In genomic region chr3:12046406-12046805, GRCh38 we compare ENCODE assay signal across 10 cellular contexts. TPM values are rescaled to one million over a fixed set of nuclear protein-coding genes. Genes with fewer than 3 reads are reported as not detected.
DNase-seq lines count a peak whose midpoint lies in the region; ATAC-seq and TF ChIP-seq lines count a peak whose summit lies in the region.
"Had no signal": no experiment of that assay in that cellular context is flagged by ENCODE, and none has a peak within 500 bp of the region (broad histone marks: within the 10 kb centered on the region; RNA-seq: fewer than 3 reads in every experiment).

No MANE protein-coding gene starts in this region.

- DNase-seq in AG04450 (ENCODE audit: low read depth, low spot score) (no peak), HAP-1 (ENCODE audit: low spot score in 2 of 2) (peak; percentile 16 to 46), OCI-M1 (lab: John Stamatoyannopoulos, UW) (peak; percentile 2), fibroblast of villous mesenchyme (ENCODE audit: low read depth) (peak; percentile 3), MV-4-11 (lab: John Stamatoyannopoulos, UW) (no peak)
- DNase-seq: activated naive CD4-positive, alpha-beta T cell treated with anti-CD3 and anti-CD28 coated beads, Interleukin-2, amount 10 ng/mL, durations not matched to agents 7 days and 5 days; EL had no signal

- H3K27ac ChIP-seq in AG04450 (ENCODE audit: low read depth, low read length): no peak overlapping the region

- in situ Hi-C loops in HAP-1 (cut with MboI; ENCODE audit: low sequenced_read_pairs): no loop called here

- POLR2A ChIA-PET in AG04450 (lab: Yijun Ruan, JAX): no interaction called here

- ATAC-seq in GM19463 (IDR thresholded peaks at IDR 0.05; ENCODE audit: unreplicated experiment) (no peak), HG03571 (IDR thresholded peaks at IDR 0.05; ENCODE audit: unreplicated experiment) (no peak), GM19351 (IDR thresholded peaks at IDR 0.05; ENCODE audit: unreplicated experiment) (no peak)

- H3K27me3 ChIP-seq in AG04450 (ENCODE audit: control insufficient read depth, insufficient read depth, low read length) (no peaks in the 10 kb centered on the region), HAP-1 (ENCODE audit: low read depth) (peaks cover 4% of the 10 kb centered on the region; the same call in 1 of the 2 replicates)

- TF ChIP-seq CTCF in AG04450 (IDR thresholded peaks at IDR 0.05; ENCODE audit: low read depth, low read length): peak; percentile 32
- peak; percentile 33 for TF ChIP-seq CTCF in fibroblast of villous mesenchyme (IDR thresholded peaks at IDR 0.05; ENCODE audit: insufficient read depth, low read depth, low read length)

- CTCF ChIA-PET in AG04450 (lab: Charles Lee): no interaction called here

- no peaks in the 10 kb centered on the region for H3K36me3 ChIP-seq in HAP-1 (replicated peaks)

- H3K4me1 ChIP-seq in HAP-1: no peaks in the 10 kb centered on the region

- H3K4me3 ChIP-seq in AG04450 (ENCODE audit: low read depth, low read length) (no peak overlapping the region), HAP-1 (no peak overlapping the region), fibroblast of villous mesenchyme (ENCODE audit: low read depth, low read length) (no peak overlapping the region)

- H3K9me3 ChIP-seq in AG04450 (ENCODE audit: control insufficient read depth, insufficient read depth, low read length) (no peaks in the 10 kb centered on the region), HAP-1 (no peaks in the 10 kb centered on the region)

RNA-seq across cellular contexts. Expression of gene SYN2, which starts 42.2 kb away (rescaled TPM):
- polyA plus RNA-seq in AG04450 (2011; rRNA removed): 0.02 and 0.04 TPM in 2 replicates
- 0.04 and 0.09 TPM in 2 replicates for polyA minus RNA-seq in AG04450 (2011; rRNA and poly(A)+ RNA removed)
- total RNA-seq in fibroblast of villous mesenchyme: not detected in 2 replicates

Comparison
In these comparisons a context has a peak if more than half of its experiments do, and no peak if none do; other contexts are left out.
1. DNase-seq: peak in HAP-1 (2 of 2), OCI-M1 (single experiment) and fibroblast of villous mesenchyme (single experiment); none in AG04450 (single experiment) and MV-4-11 (single experiment).